21 cellular contexts compared by ENCODE assay signal in genomic region chr6:167933290-167933689, GRCh38.
A peak's percentile ranks its signal among the peaks of the same experiment; 100 is the strongest.
DNase-seq lines count a peak whose midpoint lies in the region; ATAC-seq, FAIRE-seq and TF ChIP-seq lines count a peak whose summit lies in the region.
"Had no signal": no experiment of that assay in that cellular context is flagged by ENCODE, and none has a peak within 500 bp of the region (broad histone marks: within the 10 kb centered on the region; RNA-seq: fewer than 3 reads in every experiment).

No MANE protein-coding gene starts in this region.

- peaks cover 14 to 24% of the 10 kb centered on the region in 2 donors for H3K4me1 ChIP-seq in gastrocnemius medialis
- H3K4me1 ChIP-seq: vagina had no signal

- TF ChIP-seq CTCF in gastrocnemius medialis (IDR thresholded peaks at IDR 0.05 in 4 of 5, conservative IDR thresholded peaks at IDR 0.05 in 1 of 5) (no peak), RWPE1 (conservative IDR thresholded peaks at IDR 0.05; ENCODE audit: low read depth) (no peak)

- ATAC-seq in left colon (peak; percentile 62), gastrocnemius medialis (no peak)

- intact Hi-C loops in left colon (cut with DNase I, micrococcal nuclease) (no loop called here), gastrocnemius medialis (cut with DNase I; ENCODE audit: low total_unique reads) (no loop called here), head of caudate nucleus (cut with DNase I) (no loop called here)

- POLR2A ChIA-PET in RWPE1 (lab: Yijun Ruan, JAX; ENCODE audit: low non-redundant PET), result no interaction called here

- DNase-seq in NCI-H748 (lab: John Stamatoyannopoulos, UW; ENCODE audit: unreplicated experiment) (peak; percentile 27), NCI-H748 treated with DMSO at 0.1 percent for 48 hours (lab: John Stamatoyannopoulos, UW) (no peak), left colon (no peak), gastrocnemius medialis (no peak), head of caudate nucleus (no peak), substantia nigra (lab: John Stamatoyannopoulos, UW) (no peak), RWPE1 (ENCODE audit: low spot score) (no peak)
- DNase-seq: activated CD4-positive, alpha-beta T cell treated with anti-CD3 and anti-CD28 coated beads, Interleukin-2, amount 10 ng/mL, durations not matched to agents 7 days and 5 days; activated naive CD8-positive, alpha-beta T cell treated with anti-CD3 and anti-CD28 coated beads, Interleukin-2, amount 10 ng/mL, durations not matched to agents 7 days and 5 days; Caco-2; EL; HFFc6; IMR-90; NCI-H1417 treated with DMSO at 0.1 percent for 48 hours; stimulated activated CD8-positive, alpha-beta memory T cell treated with anti-CD3 and anti-CD28 coated beads, Interleukin-4, amount 100 ng/mL, for 48 hours had no signal

- peak in 1 of 2 donors; percentile 26 for TF ChIP-seq POLR2A in gastrocnemius medialis (IDR thresholded peaks at IDR 0.05)

- H3K27ac ChIP-seq in gastrocnemius medialis, result peak overlapping the region; percentile 50 to 77 (median 66)
- H3K27ac ChIP-seq in substantia nigra (ENCODE audit: low read depth, low read length, poor library complexity, severe bottlenecking), result no peak overlapping the region
- H3K27ac ChIP-seq in RWPE1, result no peak overlapping the region
- H3K27ac ChIP-seq: coronary artery, HL-60 had no signal

- no peaks in the 10 kb centered on the region for H3K9me3 ChIP-seq in gastrocnemius medialis
- H3K9me3 ChIP-seq: Caco-2, vagina had no signal

- CTCF ChIA-PET in RWPE1 (lab: Yijun Ruan, JAX), result no interaction called here

- in situ Hi-C loops in gastrocnemius medialis (cut with MboI; ENCODE audit: low sequenced_read_pairs in 4 of 4), result no loop called here

- no peaks in the 10 kb centered on the region for H3K27me3 ChIP-seq in gastrocnemius medialis
- H3K27me3 ChIP-seq: vagina had no signal

- peak; percentile 66 for FAIRE-seq in colon (lab: Jason Lieb, UNC)
- FAIRE-seq: A204.1, GM18507 had no signal

- H3K36me3 ChIP-seq in gastrocnemius medialis, result peaks cover 0 to 1% of the 10 kb centered on the region in 2 donors

- H3K4me3 ChIP-seq in gastrocnemius medialis, result no peak overlapping the region
- H3K4me3 ChIP-seq: coronary artery, vagina had no signal

Comparison
In these comparisons a context has a peak if more than half of its experiments do, and no peak if none do; other contexts are left out.
1. H3K27ac ChIP-seq: peak in gastrocnemius medialis (4 of 4); none in substantia nigra (single experiment) and RWPE1 (single experiment).